Comparison of ENCODE assay signal across 1 cellular context in genomic region chr7:45126201-45126600, GRCh38.
TF ChIP-seq lines count a peak whose summit lies in the region.

No MANE protein-coding gene starts in this region.

TF ChIP-seq in K562, 482 proteins besides CTCF, POLR2A, EP300 and RAD21:
- TF ChIP-seq SMAD1 (IDR thresholded peaks at IDR 0.05; ENCODE audit: low read depth, low read length, partially characterized antibody) (no peak), SMARCC2 (IDR thresholded peaks at IDR 0.05; ENCODE audit: low read depth) (no peak), XRCC5 (IDR thresholded peaks at IDR 0.05; ENCODE audit: low read depth, low read length) (no peak)
